ENCODE assay signal across 1 cellular context in genomic region chr14:54488318-54488645, GRCh38.
TF ChIP-seq lines count a peak whose summit lies in the region.

No MANE protein-coding gene starts in this region.

TF ChIP-seq in liver, 16 proteins besides CTCF, POLR2A, EP300 and RAD21 (continued from another document):
- TF ChIP-seq ATF3 (IDR thresholded peaks at IDR 0.05) = no peak
